In the genomic region with DNA sequence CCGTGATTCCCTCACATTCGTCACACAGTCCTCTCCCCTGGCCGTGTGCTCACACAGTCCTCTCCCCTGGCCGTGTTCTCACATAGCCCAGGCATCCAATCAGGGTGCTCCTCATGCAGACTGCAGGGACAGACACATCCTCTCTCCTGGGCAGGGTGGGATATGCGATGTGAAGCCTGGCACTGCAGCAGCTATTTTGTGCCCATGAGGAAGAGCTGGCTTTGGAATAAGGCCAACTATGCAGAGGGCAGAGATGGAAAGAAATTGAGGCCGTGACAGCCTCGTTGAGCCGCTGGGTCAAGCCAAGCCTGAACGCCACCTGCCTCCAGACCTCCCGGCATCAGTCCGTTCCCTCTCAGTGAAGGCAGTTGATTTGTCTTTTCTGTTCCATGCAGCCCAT, we compare ENCODE assay signal across 20 cellular contexts. TPM values are rescaled to one million over a fixed set of nuclear protein-coding genes. Genes with fewer than 3 reads are reported as not detected.
DNase-seq lines count a peak whose midpoint lies in the region; ATAC-seq and TF ChIP-seq lines count a peak whose summit lies in the region.
"Had no signal": no experiment of that assay in that cellular context is flagged by ENCODE, and none has a peak within 500 bp of the region (broad histone marks: within the 10 kb centered on the region; RNA-seq: fewer than 3 reads in every experiment).

No MANE protein-coding gene starts in this region.

- no peaks in the 10 kb centered on the region for H3K4me1 ChIP-seq in RWPE2 (ENCODE audit: insufficient read depth, poor library complexity, severe bottlenecking)

- no peak overlapping the region for H3K4me3 ChIP-seq in RWPE2 (ENCODE audit: severe bottlenecking)
- H3K4me3 ChIP-seq: BLaER1 had no signal

- no peaks in the 10 kb centered on the region for H3K36me3 Mint-ChIP-seq in activated naive CD8-positive, alpha-beta T cell treated with anti-CD3 and anti-CD28 coated beads, Interleukin-2, amount 10 ng/mL, durations not matched to agents 7 days and 5 days
- no peaks in the 10 kb centered on the region for H3K36me3 Mint-ChIP-seq in activated naive CD8-positive, alpha-beta T cell treated with anti-CD3 and anti-CD28 coated beads for 36 hours
- H3K36me3 Mint-ChIP-seq in glutamatergic neuron (ENCODE audit: unreplicated experiment): peaks cover 7% of the 10 kb centered on the region
- H3K36me3 Mint-ChIP-seq in progenitor cell of endocrine pancreas (ENCODE audit: insufficient read depth): no peaks in the 10 kb centered on the region
- H3K36me3 Mint-ChIP-seq: CD8-positive, alpha-beta memory T cell had no signal

- no peaks in the 10 kb centered on the region for H3K4me1 Mint-ChIP-seq in activated naive CD8-positive, alpha-beta T cell treated with anti-CD3 and anti-CD28 coated beads, Interleukin-2, amount 10 ng/mL, durations not matched to agents 7 days and 5 days
- no peaks in the 10 kb centered on the region for H3K4me1 Mint-ChIP-seq in activated naive CD8-positive, alpha-beta T cell treated with anti-CD3 and anti-CD28 coated beads for 36 hours
- H3K4me1 Mint-ChIP-seq in glutamatergic neuron (ENCODE audit: low read depth, unreplicated experiment) (peaks cover 2% of the 10 kb centered on the region), progenitor cell of endocrine pancreas (ENCODE audit: low read depth) (peaks cover 36% of the 10 kb centered on the region)

- DNase-seq in activated naive CD8-positive, alpha-beta T cell treated with anti-CD3 and anti-CD28 coated beads, Interleukin-2, amount 10 ng/mL, durations not matched to agents 7 days and 5 days: peak; percentile 17
- DNase-seq in activated naive CD8-positive, alpha-beta T cell treated with anti-CD3 and anti-CD28 coated beads for 36 hours: no peak
- peak; percentile 35 for DNase-seq in RWPE2 (ENCODE audit: low spot score)
- DNase-seq in glutamatergic neuron: peak; percentile 2
- no peak for DNase-seq in progenitor cell of endocrine pancreas (ENCODE audit: low spot score, unreplicated experiment)
- DNase-seq in GF-D8 (lab: John Stamatoyannopoulos, UW): no peak
- no peak for DNase-seq in GM10266 (ENCODE audit: extremely low spot score)
- DNase-seq: DND-41, GDM1, H9, NCI-H187, NCI-H2171, NCI-H446, NCI-H69, SIG-M5 had no signal

- no peak overlapping the region for H3K27ac ChIP-seq in RWPE2 (ENCODE audit: poor library complexity, severe bottlenecking)
- H3K27ac ChIP-seq: BLaER1, HL-60 had no signal

- ATAC-seq in activated naive CD8-positive, alpha-beta T cell treated with anti-CD3 and anti-CD28 coated beads, Interleukin-2, amount 10 ng/mL, durations not matched to agents 7 days and 5 days (ENCODE audit: low read depth): no peak
- ATAC-seq in RWPE2 (ENCODE audit: low read depth) (no peak), SK-N-SH treated with all-trans-retinoic acid at 6 μM for 48 hours (no peak)

- no peaks in the 10 kb centered on the region for H3K27me3 ChIP-seq in RWPE2 (ENCODE audit: insufficient read depth, poor library complexity, severe bottlenecking)
- H3K27me3 ChIP-seq: BLaER1 had no signal

- no peak overlapping the region for H3K27ac Mint-ChIP-seq in activated naive CD8-positive, alpha-beta T cell treated with anti-CD3 and anti-CD28 coated beads, Interleukin-2, amount 10 ng/mL, durations not matched to agents 7 days and 5 days
- no peak overlapping the region for H3K27ac Mint-ChIP-seq in activated naive CD8-positive, alpha-beta T cell treated with anti-CD3 and anti-CD28 coated beads for 36 hours
- no peak overlapping the region for H3K27ac Mint-ChIP-seq in glutamatergic neuron (ENCODE audit: unreplicated experiment)
- H3K27ac Mint-ChIP-seq in progenitor cell of endocrine pancreas: peak overlapping the region; percentile 87
- H3K27ac Mint-ChIP-seq: CD8-positive, alpha-beta memory T cell had no signal

- no peaks in the 10 kb centered on the region for H3K36me3 ChIP-seq in RWPE2 (ENCODE audit: low read depth)
- H3K36me3 ChIP-seq: BLaER1 had no signal

- no peaks in the 10 kb centered on the region for H3K9me3 ChIP-seq in RWPE2 (ENCODE audit: severe bottlenecking)

- H3K4me3 Mint-ChIP-seq in activated naive CD8-positive, alpha-beta T cell treated with anti-CD3 and anti-CD28 coated beads, Interleukin-2, amount 10 ng/mL, durations not matched to agents 7 days and 5 days: no peak overlapping the region
- no peak overlapping the region for H3K4me3 Mint-ChIP-seq in activated naive CD8-positive, alpha-beta T cell treated with anti-CD3 and anti-CD28 coated beads for 36 hours
- H3K4me3 Mint-ChIP-seq in glutamatergic neuron (ENCODE audit: unreplicated experiment) (no peak overlapping the region), progenitor cell of endocrine pancreas (ENCODE audit: low read depth) (no peak overlapping the region)
- H3K4me3 Mint-ChIP-seq: CD8-positive, alpha-beta memory T cell; H9 had no signal

- peaks cover 2% of the 10 kb centered on the region for H3K27me3 Mint-ChIP-seq in activated naive CD8-positive, alpha-beta T cell treated with anti-CD3 and anti-CD28 coated beads, Interleukin-2, amount 10 ng/mL, durations not matched to agents 7 days and 5 days
- peaks cover 8% of the 10 kb centered on the region for H3K27me3 Mint-ChIP-seq in activated naive CD8-positive, alpha-beta T cell treated with anti-CD3 and anti-CD28 coated beads for 36 hours
- peaks cover 6% of the 10 kb centered on the region for H3K27me3 Mint-ChIP-seq in glutamatergic neuron (ENCODE audit: unreplicated experiment)
- H3K27me3 Mint-ChIP-seq in progenitor cell of endocrine pancreas: peaks cover 11% of the 10 kb centered on the region

- POLR2A ChIA-PET in activated naive CD8-positive, alpha-beta T cell treated with anti-CD3 and anti-CD28 coated beads, Interleukin-2, amount 10 ng/mL, durations not matched to agents 7 days and 5 days (lab: Charles Lee): no interaction called here

- TF ChIP-seq CTCF in RWPE2 (IDR thresholded peaks at IDR 0.05; ENCODE audit: poor library complexity, severe bottlenecking) (no peak), glutamatergic neuron (IDR thresholded peaks at IDR 0.05; ENCODE audit: partially characterized antibody, unreplicated experiment) (no peak), progenitor cell of endocrine pancreas (IDR thresholded peaks at IDR 0.05; ENCODE audit: unreplicated experiment) (no peak), GM10266 (IDR thresholded peaks at IDR 0.05; ENCODE audit: control insufficient read depth, insufficient read depth, low read depth, missing control alignments) (no peak)

- H3K9me3 Mint-ChIP-seq in activated naive CD8-positive, alpha-beta T cell treated with anti-CD3 and anti-CD28 coated beads, Interleukin-2, amount 10 ng/mL, durations not matched to agents 7 days and 5 days: no peaks in the 10 kb centered on the region
- no peaks in the 10 kb centered on the region for H3K9me3 Mint-ChIP-seq in activated naive CD8-positive, alpha-beta T cell treated with anti-CD3 and anti-CD28 coated beads for 36 hours
- H3K9me3 Mint-ChIP-seq in glutamatergic neuron (ENCODE audit: unreplicated experiment) (peaks cover 2% of the 10 kb centered on the region), progenitor cell of endocrine pancreas (ENCODE audit: low read depth) (no peaks in the 10 kb centered on the region)
- H3K9me3 Mint-ChIP-seq: H9 had no signal

TF ChIP-seq in SK-N-SH treated with all-trans-retinoic acid at 6 μM for 48 hours, 23 proteins besides CTCF, POLR2A, EP300 and RAD21:
- no peak for TF ChIP-seq CSDC2 (CRISPR knock-in tag; IDR thresholded peaks at IDR 0.05)
- no peak for TF ChIP-seq ZFP30 (CRISPR knock-in tag; IDR thresholded peaks at IDR 0.05)
- no peak for TF ChIP-seq ZNF70 (CRISPR knock-in tag; IDR thresholded peaks at IDR 0.05)

RNA-seq across cellular contexts. Expression of a gene that starts 35.8 kb away (rescaled TPM):
- total RNA-seq in activated naive CD8-positive, alpha-beta T cell treated with anti-CD3 and anti-CD28 coated beads, Interleukin-2, amount 10 ng/mL, durations not matched to agents 7 days and 5 days: not detected
- not detected for total RNA-seq in activated naive CD8-positive, alpha-beta T cell treated with anti-CD3 and anti-CD28 coated beads for 36 hours
- total RNA-seq in glutamatergic neuron (ENCODE audit: unreplicated experiment): not detected
- total RNA-seq in progenitor cell of endocrine pancreas: not detected in 2 replicates
- total RNA-seq: A172; CD8-positive, alpha-beta memory T cell; H9 had no signal

Comparison
In these comparisons a context has a peak if more than half of its experiments do, and no peak if none do; other contexts are left out.
1. DNase-seq: peak in activated naive CD8-positive, alpha-beta T cell treated with anti-CD3 and anti-CD28 coated beads, Interleukin-2, amount 10 ng/mL, durations not matched to agents 7 days and 5 days (single experiment), RWPE2 (single experiment) and glutamatergic neuron (single experiment); none in activated naive CD8-positive, alpha-beta T cell treated with anti-CD3 and anti-CD28 coated beads for 36 hours (single experiment), progenitor cell of endocrine pancreas (single experiment), GF-D8 (single experiment) and GM10266 (single experiment).